35 cellular contexts compared by ENCODE assay signal in the genomic region with DNA sequence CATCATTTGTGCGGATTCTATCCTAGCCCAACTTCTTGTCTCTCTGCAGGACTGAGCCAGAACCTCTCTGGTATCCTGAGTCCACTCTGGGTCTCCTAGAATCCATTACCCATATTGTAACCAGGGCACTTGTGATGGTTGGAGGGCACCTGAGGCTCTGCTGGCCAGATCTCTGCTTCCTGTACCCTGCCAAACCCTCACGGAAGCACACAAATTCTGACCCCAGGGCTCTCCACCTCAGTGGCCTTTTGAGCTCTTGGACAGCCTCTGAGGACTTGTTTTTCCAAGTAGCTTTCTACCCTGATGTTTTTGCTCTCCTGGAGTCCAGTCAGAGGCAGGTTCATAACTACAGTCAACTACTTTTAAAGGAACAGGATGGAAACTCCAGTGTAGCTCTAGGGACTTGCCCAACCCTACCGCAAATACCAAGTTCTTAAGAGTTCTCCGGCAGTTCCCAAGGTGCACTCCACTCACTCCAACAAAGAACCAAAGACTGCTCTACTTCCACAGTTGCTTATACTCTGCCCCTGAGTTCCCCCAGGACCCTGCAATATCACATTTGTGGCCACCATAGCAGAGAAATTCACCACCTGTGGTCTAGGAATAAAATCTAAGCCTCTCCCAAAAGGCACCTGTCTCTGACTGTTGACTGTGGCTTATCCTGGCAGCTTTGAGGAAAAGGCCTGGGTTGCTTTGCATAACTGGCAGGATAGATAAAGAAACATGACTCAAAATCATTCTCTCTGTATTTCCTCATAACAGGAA. TPM values are rescaled to one million over a fixed set of nuclear protein-coding genes. Genes with fewer than 3 reads are reported as not detected.
A peak's percentile ranks its signal among the peaks of the same experiment; 100 is the strongest.
DNase-seq lines count a peak whose midpoint lies in the region; ATAC-seq, FAIRE-seq and TF ChIP-seq lines count a peak whose summit lies in the region.
"Had no signal": no experiment of that assay in that cellular context is flagged by ENCODE, and none has a peak within 500 bp of the region (broad histone marks: within the 10 kb centered on the region; RNA-seq: fewer than 3 reads in every experiment).

No MANE protein-coding gene starts in this region.

- H3K9me3 Mint-ChIP-seq in activated CD8-positive, alpha-beta T cell treated with anti-CD3 and anti-CD28 coated beads, Interleukin-2, amount 10 ng/mL, durations not matched to agents 7 days and 5 days (ENCODE audit: insufficient read depth), result no peaks in the 10 kb centered on the region
- H3K9me3 Mint-ChIP-seq in CD8-positive, alpha-beta memory T cell, result no peaks in the 10 kb centered on the region
- H3K9me3 Mint-ChIP-seq: stimulated activated naive CD8-positive, alpha-beta T cell treated with anti-CD3 and anti-CD28 coated beads, Interleukin-15, amount 100 ng/mL, for 72 hours had no signal

- H3K9me1 ChIP-seq in K562 (ENCODE audit: control insufficient read depth, insufficient read depth, low read length), result no peaks in the 10 kb centered on the region

- TF ChIP-seq EP300 in K562 (IDR thresholded peaks at IDR 0.05; ENCODE audit: low read length), result no peak

- CTCF ChIA-PET in K562 (lab: Yijun Ruan, JAX; ENCODE audit: low intra/inter-chr PET ratio), result no interaction called here
- CTCF ChIA-PET in activated CD8-positive, alpha-beta T cell treated with anti-CD3 and anti-CD28 coated beads, Interleukin-2, amount 10 ng/mL, durations not matched to agents 7 days and 5 days (lab: Charles Lee), result no interaction called here
- CTCF ChIA-PET in CD8-positive, alpha-beta memory T cell (lab: Charles Lee), result no interaction called here

- no peaks in the 10 kb centered on the region for H4K20me1 ChIP-seq in K562 (replicated peaks; ENCODE audit: control insufficient read depth, insufficient read depth, low read length)

- no peak overlapping the region for H3K27ac Mint-ChIP-seq in activated CD8-positive, alpha-beta T cell treated with anti-CD3 and anti-CD28 coated beads, Interleukin-2, amount 10 ng/mL, durations not matched to agents 7 days and 5 days
- no peak overlapping the region for H3K27ac Mint-ChIP-seq in CD8-positive, alpha-beta memory T cell
- H3K27ac Mint-ChIP-seq: activated naive CD8-positive, alpha-beta T cell had no signal

- FAIRE-seq in K562 (lab: Jason Lieb, UNC), result no peak
- FAIRE-seq: endometrium, H1, HTR-8/SVneo, keratinocyte had no signal

- POLR2A ChIA-PET in K562 (lab: Yijun Ruan, JAX), result interaction anchor here (0.7 to 1.5 kb wide), 3 partner anchors 8 to 285 kb away, joined by 3 to 6 read pairs (median 3); no protein-coding TSS in a partner anchor
- POLR2A ChIA-PET in activated CD8-positive, alpha-beta T cell treated with anti-CD3 and anti-CD28 coated beads, Interleukin-2, amount 10 ng/mL, durations not matched to agents 7 days and 5 days (lab: Charles Lee), result no interaction called here
- POLR2A ChIA-PET in CD8-positive, alpha-beta memory T cell (lab: Charles Lee), result no interaction called here

- TF ChIP-seq CTCF in K562 (IDR thresholded peaks at IDR 0.05 in 2 of 3, conservative IDR thresholded peaks at IDR 0.05 in 1 of 3; ENCODE audit: insufficient read depth in 2 of 3, low read depth in 1 of 3, low read length in 3 of 3), result no peak

- H3K27ac ChIP-seq in K562 (ENCODE audit: extremely low read depth, low read depth, low read length), result no peak overlapping the region
- H3K27ac ChIP-seq in CD8-positive, alpha-beta memory T cell (ENCODE audit: low read depth, low read length), result no peak overlapping the region
- H3K27ac ChIP-seq: breast epithelium, C4-2B, dorsolateral prefrontal cortex, esophagus squamous epithelium, foreskin keratinocyte, WERI-Rb-1 had no signal

- WGBS in K562 (ENCODE audit: insufficient coverage, low coverage, missing lambda C conversion rate), result 95% methylated on average over 3 of the region's 4 CpGs

- no peak for TF ChIP-seq RAD21 in K562 (CRISPR knock-in tag; conservative IDR thresholded peaks at IDR 0.05 in 1 of 2, IDR thresholded peaks at IDR 0.05 in 1 of 2)

- peaks cover 30% of the 10 kb centered on the region for H3K27me3 Mint-ChIP-seq in activated CD8-positive, alpha-beta T cell treated with anti-CD3 and anti-CD28 coated beads, Interleukin-2, amount 10 ng/mL, durations not matched to agents 7 days and 5 days (ENCODE audit: low read depth)
- peaks cover 19 to 44% of the 10 kb centered on the region in 2 donors for H3K27me3 Mint-ChIP-seq in CD8-positive, alpha-beta memory T cell

- H3K9ac ChIP-seq in K562 (ENCODE audit: insufficient read depth in 1 of 2, low read depth in 2 of 2, low read length in 2 of 2) (peak overlapping the region in 1 of 2 experiments; percentile 31; a peak in 1 of 4 replicates), mucosa of stomach (ENCODE audit: low read length) (peak overlapping the region; percentile 76)

- in situ Hi-C loops in K562 (cut with MboI), result no loop called here

- no peak for ATAC-seq in K562
- ATAC-seq in activated CD8-positive, alpha-beta T cell treated with anti-CD3 and anti-CD28 coated beads, Interleukin-2, amount 10 ng/mL, durations not matched to agents 7 days and 5 days, result no peak
- ATAC-seq: foreskin keratinocyte; Panc1; stimulated activated naive CD8-positive, alpha-beta T cell treated with anti-CD3 and anti-CD28 coated beads, Interleukin-15, amount 100 ng/mL, for 72 hours had no signal

- no TSS peak for BruUV-seq in K562 (replicated peaks; lab: Mats Ljungman, UMichigan)

- H3K4me3 ChIP-seq in K562, result no peak overlapping the region
- H3K4me3 ChIP-seq in mucosa of stomach (ENCODE audit: low read length), result peak overlapping the region; percentile 3
- no peak overlapping the region for H3K4me3 ChIP-seq in CD8-positive, alpha-beta memory T cell (ENCODE audit: low read length)
- H3K4me3 ChIP-seq: breast epithelium, dorsolateral prefrontal cortex, esophagus squamous epithelium, smooth muscle cell had no signal

- H3K27me3 ChIP-seq in K562 (ENCODE audit: control insufficient read depth in 2 of 2, insufficient read depth in 2 of 2, low read length in 2 of 2), result no peaks in the 10 kb centered on the region
- H3K27me3 ChIP-seq in mucosa of stomach (ENCODE audit: control insufficient read depth, insufficient read depth, low read length), result no peaks in the 10 kb centered on the region
- H3K27me3 ChIP-seq in CD8-positive, alpha-beta memory T cell (ENCODE audit: insufficient read depth, low read length, poor library complexity, severe bottlenecking), result no peaks in the 10 kb centered on the region
- H3K27me3 ChIP-seq: breast epithelium had no signal

- H3K36me3 ChIP-seq in K562 (ENCODE audit: control insufficient read depth, insufficient read depth, low read length) (no peaks in the 10 kb centered on the region; the same call in 2 of the 3 replicates), mucosa of stomach (ENCODE audit: control insufficient read depth, insufficient read depth, low read length) (peaks cover 4% of the 10 kb centered on the region)
- H3K36me3 ChIP-seq in CD8-positive, alpha-beta memory T cell (ENCODE audit: insufficient read depth, low read length), result no peaks in the 10 kb centered on the region
- H3K36me3 ChIP-seq: breast epithelium, esophagus squamous epithelium, WERI-Rb-1 had no signal

- no peaks in the 10 kb centered on the region for H3K9me3 ChIP-seq in K562 (replicated peaks; ENCODE audit: control insufficient read depth, insufficient read depth, low read depth, low read length)
- no peaks in the 10 kb centered on the region for H3K9me3 ChIP-seq in mucosa of stomach (ENCODE audit: control insufficient read depth, low read length)
- H3K9me3 ChIP-seq in CD8-positive, alpha-beta memory T cell (ENCODE audit: low read length), result no peaks in the 10 kb centered on the region
- H3K9me3 ChIP-seq: breast epithelium, Caco-2, esophagus squamous epithelium had no signal

- H3K36me3 Mint-ChIP-seq in activated CD8-positive, alpha-beta T cell treated with anti-CD3 and anti-CD28 coated beads, Interleukin-2, amount 10 ng/mL, durations not matched to agents 7 days and 5 days (ENCODE audit: low read depth), result no peaks in the 10 kb centered on the region
- peaks cover 0 to 2% (median 0%) of the 10 kb centered on the region in 3 donors for H3K36me3 Mint-ChIP-seq in CD8-positive, alpha-beta memory T cell
- H3K36me3 Mint-ChIP-seq: activated naive CD8-positive, alpha-beta T cell had no signal

- no peak overlapping the region for H2AFZ ChIP-seq in K562 (ENCODE audit: low read depth, low read length)

- H3K4me2 ChIP-seq in K562 (ENCODE audit: insufficient read depth, low read length), result no peak overlapping the region
- H3K4me2 ChIP-seq: smooth muscle cell had no signal

- TF ChIP-seq POLR2A in K562 (conservative IDR thresholded peaks at IDR 0.05), result no peak

- no peaks in the 10 kb centered on the region for H3K4me1 Mint-ChIP-seq in activated CD8-positive, alpha-beta T cell treated with anti-CD3 and anti-CD28 coated beads, Interleukin-2, amount 10 ng/mL, durations not matched to agents 7 days and 5 days (ENCODE audit: low read depth)
- no peaks in the 10 kb centered on the region for H3K4me1 Mint-ChIP-seq in CD8-positive, alpha-beta memory T cell
- H3K4me1 Mint-ChIP-seq: stimulated activated naive CD8-positive, alpha-beta T cell treated with anti-CD3 and anti-CD28 coated beads, Interleukin-15, amount 100 ng/mL, for 72 hours had no signal

- intact Hi-C loops in K562 (cut with micrococcal nuclease), result no loop called here

- H3K79me2 ChIP-seq in K562 (ENCODE audit: control insufficient read depth, insufficient read depth, low read length), result peaks cover 33% of the 10 kb centered on the region

- peak; percentile 20 for DNase-seq in NCI-H1048 (lab: John Stamatoyannopoulos, UW)
- DNase-seq in K562 (ENCODE audit: extremely low read depth in 1 of 4, low spot score in 3 of 4), result no peak
- no peak for DNase-seq in activated CD8-positive, alpha-beta T cell treated with anti-CD3 and anti-CD28 coated beads, Interleukin-2, amount 10 ng/mL, durations not matched to agents 7 days and 5 days
- no peak for DNase-seq in CD8-positive, alpha-beta memory T cell
- no peak for DNase-seq in stimulated activated CD4-positive, alpha-beta T cell treated with anti-CD3 and anti-CD28 coated beads, Interleukin-12 subunit alpha, Interleukin-12 subunit beta, amount 100 ng/mL, for 4 hours
- no peak for DNase-seq in NCI-H748 (lab: John Stamatoyannopoulos, UW; ENCODE audit: unreplicated experiment)
- DNase-seq: activated CD4-positive, alpha-beta T cell treated with anti-CD3 and anti-CD28 coated beads for 4 hours; activated effector memory CD4-positive, alpha-beta T cell treated with anti-CD3 and anti-CD28 coated beads, Interleukin-2, amount 50 U/mL, for 16 hours; activated T-cell treated with anti-CD3 and anti-CD28 coated beads, Interleukin-2, amount 50 U/mL, for 1 hour; Caco-2; DMS53; dorsolateral prefrontal cortex; esophagus squamous epithelium; foreskin keratinocyte; head of caudate nucleus; NCI-H1092 treated with DMSO at 0.1 percent for 48 hours; NCI-H2029 treated with DMSO at 0.1 percent for 48 hours; NCI-H69; SHP77; stimulated activated CD4-positive, alpha-beta T cell treated with anti-CD3 and anti-CD28 coated beads, Interleukin-2, amount 100 ng/mL, for 24 hours; stimulated activated naive CD8-positive, alpha-beta T cell treated with anti-CD3 and anti-CD28 coated beads, Interleukin-15, amount 100 ng/mL, for 72 hours; T-helper 2 cell; WERI-Rb-1 had no signal

- H3K4me3 Mint-ChIP-seq in activated CD8-positive, alpha-beta T cell treated with anti-CD3 and anti-CD28 coated beads, Interleukin-2, amount 10 ng/mL, durations not matched to agents 7 days and 5 days, result no peak overlapping the region
- no peak overlapping the region for H3K4me3 Mint-ChIP-seq in CD8-positive, alpha-beta memory T cell
- H3K4me3 Mint-ChIP-seq: activated naive CD8-positive, alpha-beta T cell; stimulated activated naive CD8-positive, alpha-beta T cell treated with anti-CD3 and anti-CD28 coated beads, Interleukin-15, amount 100 ng/mL, for 72 hours had no signal

- peaks cover 0 to 10% of the 10 kb centered on the region in 2 experiments; a peak in 3 of 5 replicates for H3K4me1 ChIP-seq in K562 (replicated peaks in 1 of 2; ENCODE audit: control insufficient read depth in 2 of 2, insufficient read depth in 2 of 2, low read length in 2 of 2)
- peaks cover 72% of the 10 kb centered on the region for H3K4me1 ChIP-seq in mucosa of stomach (ENCODE audit: control insufficient read depth, insufficient read depth, low read length)
- H3K4me1 ChIP-seq in CD8-positive, alpha-beta memory T cell (ENCODE audit: insufficient read depth, low read length), result no peaks in the 10 kb centered on the region
- H3K4me1 ChIP-seq: breast epithelium, Caco-2, esophagus squamous epithelium, foreskin keratinocyte had no signal

RNA-seq across cellular contexts. Expression of a gene that starts 9.6 kb away (rescaled TPM):
- total RNA-seq in K562 (2011; cell fraction: chromatin; rRNA removed; ENCODE audit: low replicate concordance), result 11.7 and 37.8 TPM in 2 replicates
- 11.6 and 11.7 TPM in 2 replicates for total RNA-seq in K562 (2011; cell fraction: nucleolus; rRNA removed)
- 19.9 and 36.8 TPM in 2 replicates for total RNA-seq in K562 (2011; cell fraction: nucleoplasm; rRNA removed)
- total RNA-seq in K562 (2014; rRNA removed), result 3.8 and 3.9 TPM in 2 replicates
- 7.4 and 8.8 TPM in 2 replicates for total RNA-seq in K562 (2014; rRNA removed; fragmentation: Illumina TruSeq; extraction: Trizol)
- total RNA-seq in K562 (2015; rRNA removed; fragmentation: Illumina TruSeq; extraction: Trizol), result 7.4 and 7.5 TPM in 2 replicates
- total RNA-seq in K562 (2021), result 9.6 and 10.4 TPM in 2 replicates
- polyA plus RNA-seq in K562 (2011; rRNA removed), result 6.5 and 7.8 TPM in 2 replicates
- 2.5 and 4.5 TPM in 2 replicates for polyA plus RNA-seq in K562 (2011; cell fraction: cytosol; rRNA removed)
- 5.7 and 7.2 TPM in 2 replicates for polyA plus RNA-seq in K562 (2011; cell fraction: nucleus; rRNA removed)
- polyA plus RNA-seq in K562 (2012), result 9.2 and 13.5 TPM in 2 replicates
- polyA plus RNA-seq in K562 (2014; fragmentation: Illumina TruSeq; extraction: Trizol), result 10.6 and 12.9 TPM in 2 replicates
- polyA plus RNA-seq in K562 (2014; fragmentation: Nextera tagmentation; extraction: Ambion mirVana), result 1 to 10 TPM; 3.1 to 6.3 TPM
- polyA plus RNA-seq in K562 (2014; rRNA removed), result 4.9 and 5.0 TPM in 2 replicates
- polyA minus RNA-seq in K562 (2011; rRNA and poly(A)+ RNA removed), result 12.3 and 14.2 TPM in 2 replicates
- 4.3 and 6.3 TPM in 2 replicates for polyA minus RNA-seq in K562 (2011; cell fraction: cytosol; rRNA and poly(A)+ RNA removed)
- polyA minus RNA-seq in K562 (2011; cell fraction: nucleus; rRNA and poly(A)+ RNA removed), result 12.3 and 27.8 TPM in 2 replicates
- total RNA-seq in activated CD8-positive, alpha-beta T cell treated with anti-CD3 and anti-CD28 coated beads, Interleukin-2, amount 10 ng/mL, durations not matched to agents 7 days and 5 days, result under 1 TPM; 0.13 to 0.16 TPM
- 1 to 10 TPM; 3.1 TPM for total RNA-seq in CD8-positive, alpha-beta memory T cell
- polyA plus RNA-seq in CD8-positive, alpha-beta memory T cell, result not detected
- total RNA-seq: chondrocyte, G401, smooth muscle cell had no signal
- polyA plus RNA-seq: foreskin keratinocyte, keratinocyte, smooth muscle cell had no signal
